Comparison of ENCODE assay signal across 16 cellular contexts in genomic region chr14:93128785-93129459, GRCh38.
"Had no signal": no experiment of that assay in that cellular context is flagged by ENCODE, and none has a peak within 500 bp of the region (broad histone marks: within the 10 kb centered on the region; RNA-seq: fewer than 3 reads in every experiment).

No MANE protein-coding gene starts in this region.

- H3K36me3 ChIP-seq: SJSA1 had no signal

- DNase-seq: activated CD4-positive, alpha-beta T cell treated with anti-CD3 and anti-CD28 coated beads, Interleukin-2, amount 50 U/mL, for 4 hours; activated naive CD4-positive, alpha-beta T cell treated with anti-CD3 and anti-CD28 coated beads, Interleukin-2, amount 50 U/mL, for 16 hours; activated T-cell treated with anti-CD3 and anti-CD28 coated beads, Interleukin-2, amount 50 U/mL, for 1 hour; kidney; midbrain; naive thymus-derived CD4-positive, alpha-beta T cell; occipital lobe; substantia nigra; SW 1271 had no signal

- H3K27me3 ChIP-seq: SJSA1 had no signal

- H3K27ac ChIP-seq: SJSA1, skin epidermis had no signal

- H3K4me1 ChIP-seq: SJSA1 had no signal

- FAIRE-seq: endothelial cell of umbilical vein, frontal cortex, kidney had no signal

- H3K9me3 ChIP-seq: SJSA1 had no signal

- H3K4me3 ChIP-seq: lung, SJSA1, skin epidermis had no signal

- ATAC-seq: activated CD4-positive, CD25-positive, alpha-beta regulatory T cell treated with anti-CD3 and anti-CD28 coated beads, Interleukin-2, amount 50 U/mL, for 24 hours; naive thymus-derived CD4-positive, alpha-beta T cell; stimulated activated effector memory CD8-positive, alpha-beta T cell treated with anti-CD3 and anti-CD28 coated beads, Interleukin-12 subunit alpha, Interleukin-12 subunit beta, amount 100 ng/mL, for 72 hours had no signal
